In the genomic region with DNA sequence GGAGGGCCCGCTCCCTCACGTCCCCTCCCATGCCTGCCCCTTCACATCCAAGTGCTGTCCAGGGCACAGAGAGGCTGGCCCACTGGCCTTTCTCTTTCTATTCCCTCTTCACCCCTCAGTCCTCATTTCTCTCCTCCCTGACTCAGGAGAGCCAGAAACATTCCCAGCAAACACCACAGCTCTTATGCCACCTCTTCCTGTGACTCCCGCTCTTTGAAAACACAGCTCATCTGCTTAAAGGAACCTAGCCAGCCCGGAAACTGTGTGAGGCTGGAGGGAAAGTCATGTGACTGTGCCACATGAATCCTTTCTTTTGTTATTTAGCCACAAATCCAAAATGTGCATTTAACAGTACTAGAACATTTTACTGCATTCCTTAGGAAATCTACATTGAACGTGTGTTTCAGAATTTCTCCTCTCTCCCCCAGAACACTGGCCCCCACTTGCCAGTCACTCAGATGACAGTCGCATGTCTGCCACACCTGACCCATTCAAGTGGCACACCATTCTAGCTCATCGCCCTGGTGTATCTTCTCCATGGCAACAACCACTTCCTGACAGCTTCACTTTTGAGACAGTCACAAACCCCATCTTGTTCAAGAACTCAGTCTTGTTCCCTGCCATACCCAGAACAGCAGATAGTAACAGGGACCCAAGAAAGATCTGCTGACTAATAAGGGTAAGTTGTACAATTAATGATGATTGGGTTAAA, we compare ENCODE assay signal across 8 cellular contexts. TPM values are rescaled to one million over a fixed set of nuclear protein-coding genes. Genes with fewer than 3 reads are reported as not detected.
DNase-seq lines count a peak whose midpoint lies in the region; ATAC-seq and TF ChIP-seq lines count a peak whose summit lies in the region.

No MANE protein-coding gene starts in this region.

- no peak for TF ChIP-seq CTCF in ascending aorta (IDR thresholded peaks at IDR 0.05)

- ATAC-seq in HG03354 (IDR thresholded peaks at IDR 0.05; ENCODE audit: poor library complexity, severe bottlenecking, unreplicated experiment) (peak; percentile 96), right cardiac atrium (peak; percentile 71 to 74), GM21717 (IDR thresholded peaks at IDR 0.05; ENCODE audit: unreplicated experiment) (no peak)

- peaks cover 15% of the 10 kb centered on the region for H3K4me1 ChIP-seq in right cardiac atrium (ENCODE audit: control insufficient read depth, insufficient read depth, low read length)
- H3K4me1 ChIP-seq in ascending aorta, result peaks cover 0 to 5% of the 10 kb centered on the region in 2 donors

- intact Hi-C loops in right cardiac atrium (cut with DNase I) (no loop called here), ascending aorta (cut with DNase I) (no loop called here)

- WGBS in right cardiac atrium, result 57% methylated on average over 7 of the region's 7 CpGs

- H3K27me3 ChIP-seq in right cardiac atrium (ENCODE audit: control insufficient read depth, insufficient read depth), result no peaks in the 10 kb centered on the region
- no peaks in the 10 kb centered on the region for H3K27me3 ChIP-seq in ascending aorta

- H3K27ac ChIP-seq in right cardiac atrium (ENCODE audit: low read length) (peak overlapping the region; percentile 14), ascending aorta (no peak overlapping the region)

- H3K9me3 ChIP-seq in right cardiac atrium (ENCODE audit: control insufficient read depth, low read length), result no peaks in the 10 kb centered on the region
- H3K9me3 ChIP-seq in ascending aorta, result no peaks in the 10 kb centered on the region

- DNase-seq in CD1c-positive myeloid dendritic cell (ENCODE audit: extremely low spot score) (peak; percentile 54), right cardiac atrium (no peak), hippocampal formation (lab: John Stamatoyannopoulos, UW) (no peak), ascending aorta (ENCODE audit: low spot score in 2 of 2) (no peak)
- peak; percentile 16 to 36 for DNase-seq in activated CD8-positive, alpha-beta memory T cell treated with anti-CD3 and anti-CD28 coated beads for 4 hours (ENCODE audit: low read depth in 2 of 2)
- DNase-seq in stimulated activated CD8-positive, alpha-beta memory T cell treated with anti-CD3 and anti-CD28 coated beads, Interleukin-7, amount 100 ng/mL, for 1 hour (ENCODE audit: low read depth in 2 of 2), result peak; percentile 24 to 33

- H3K4me3 ChIP-seq in right cardiac atrium (ENCODE audit: low read length) (no peak overlapping the region), ascending aorta (no peak overlapping the region)

- H3K36me3 ChIP-seq in ascending aorta, result peaks cover 0 to 6% of the 10 kb centered on the region in 2 donors

RNA-seq across cellular contexts. Expression of a gene that starts 42.8 kb away (rescaled TPM):
- total RNA-seq in right cardiac atrium (10 to 100 TPM; 52.0 to 86.0 (median 63.9) TPM), ascending aorta (53.4 TPM)
- polyA plus RNA-seq in right cardiac atrium, result 35.2 TPM

Comparison
In these comparisons a context has a peak if more than half of its experiments do, and no peak if none do; other contexts are left out.
1. DNase-seq: peak in CD1c-positive myeloid dendritic cell (single experiment), activated CD8-positive, alpha-beta memory T cell treated with anti-CD3 and anti-CD28 coated beads for 4 hours (2 of 2) and stimulated activated CD8-positive, alpha-beta memory T cell treated with anti-CD3 and anti-CD28 coated beads, Interleukin-7, amount 100 ng/mL, for 1 hour (2 of 2); none in right cardiac atrium (0 of 3), hippocampal formation (0 of 2) and ascending aorta (0 of 2).